ENCODE assay signal across 23 cellular contexts in the genomic region with DNA sequence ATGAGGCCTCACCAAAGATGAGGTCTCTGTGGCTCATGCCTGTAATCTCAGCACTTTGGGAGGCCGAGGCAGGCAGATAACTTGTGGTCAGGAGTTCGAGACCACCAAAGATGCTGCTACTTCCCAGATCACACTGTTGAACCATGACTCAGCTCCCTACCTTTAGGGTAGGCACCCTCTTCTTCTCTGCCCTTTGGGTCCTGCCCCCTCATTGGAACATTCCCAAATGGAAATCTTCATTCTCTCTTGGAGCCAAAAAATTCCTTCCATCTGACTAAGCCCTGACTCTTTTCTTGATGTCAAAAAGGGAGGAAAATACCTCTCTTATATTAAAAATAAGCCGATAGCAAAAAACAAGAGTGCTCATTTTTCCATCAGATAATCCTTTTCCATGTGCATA.
DNase-seq lines count a peak whose midpoint lies in the region; ATAC-seq, FAIRE-seq and TF ChIP-seq lines count a peak whose summit lies in the region.
"Had no signal": no experiment of that assay in that cellular context is flagged by ENCODE, and none has a peak within 500 bp of the region (broad histone marks: within the 10 kb centered on the region; RNA-seq: fewer than 3 reads in every experiment).

No MANE protein-coding gene starts in this region.

- no peak overlapping the region for H2BK20ac ChIP-seq in H1 (ENCODE audit: low read length)

- DNase-seq in Daoy (ENCODE audit: low read depth) (peak; percentile 6), HT1080 (ENCODE audit: low read depth) (peak; percentile 62), SJSA1 (ENCODE audit: low read depth in 1 of 2, low spot score in 2 of 2) (peak; percentile 94 to 98), H1 (ENCODE audit: low read depth in 1 of 2, low spot score in 2 of 2) (no peak), NCI-H146 (lab: John Stamatoyannopoulos, UW) (no peak), H7 (no peak)
- DNase-seq: 8988T; Calu3; CD8-positive, alpha-beta T cell; DMS 273 treated with DMSO at 0.1 percent for 48 hours; DMS53; DND-41; GF-D8; Karpas-422; KBM-7 had no signal

- no peak overlapping the region for H2BK12ac ChIP-seq in H1 (ENCODE audit: low read depth, low read length)

- 0 out of 2 replicates have a peak overlapping the region, but pooled peaks have one; percentile 12 for H2AFZ ChIP-seq in H1 (ENCODE audit: low read length)
- H2AFZ ChIP-seq: GM23338 had no signal

- no peak overlapping the region for H2BK120ac ChIP-seq in H1 (replicated peaks; ENCODE audit: low read depth, low read length)

- 0 out of 2 replicates have a peak overlapping the region, but pooled peaks have one; percentile 2 for H3K18ac ChIP-seq in H1 (ENCODE audit: extremely low read depth, low read length)

- TF ChIP-seq EP300 in H1 (IDR thresholded peaks at IDR 0.05; ENCODE audit: borderline replicate concordance in 1 of 2, low read depth in 2 of 2, low read length in 2 of 2) = no peak

- H3K14ac ChIP-seq in H1 (ENCODE audit: insufficient read length) = no peak overlapping the region

- no peak overlapping the region for H4K91ac ChIP-seq in H1 (replicated peaks; ENCODE audit: insufficient read length, low read length)

- no peaks in the 10 kb centered on the region for H4K20me1 ChIP-seq in H1 (replicated peaks in 1 of 2; ENCODE audit: control insufficient read depth in 1 of 2, insufficient read depth in 2 of 2, low read length in 2 of 2)
- H4K20me1 ChIP-seq: BLaER1 treated with 17β-estradiol and CSF1 and Interleukin-3, amounts not matched to agents 10 nM and 100 nM had no signal

- no peak for ATAC-seq in GM18517 (IDR thresholded peaks at IDR 0.05; ENCODE audit: unreplicated experiment)
- ATAC-seq in HG03280 (IDR thresholded peaks at IDR 0.05; ENCODE audit: unreplicated experiment) = no peak
- ATAC-seq: CD8-positive, alpha-beta T cell; GM12878; GM23338 had no signal

- no peak overlapping the region for H3K23ac ChIP-seq in H1 (ENCODE audit: insufficient read length)

- no peaks in the 10 kb centered on the region for H3K79me1 ChIP-seq in H1 (ENCODE audit: low read depth, low read length)

- H4K5ac ChIP-seq in H1 (ENCODE audit: insufficient read length, low read depth, low read length) = no peak overlapping the region

- H3K36me3 ChIP-seq in SJSA1 = no peaks in the 10 kb centered on the region
- no peaks in the 10 kb centered on the region for H3K36me3 ChIP-seq in H1 (ENCODE audit: control insufficient read depth in 2 of 4, insufficient read depth in 4 of 4, low read length in 3 of 4)
- no peaks in the 10 kb centered on the region for H3K36me3 ChIP-seq in H7 (replicated peaks; ENCODE audit: control insufficient read depth, insufficient read depth, low read length)
- H3K36me3 ChIP-seq: BLaER1 treated with 17β-estradiol and CSF1 and Interleukin-3, amounts not matched to agents 10 nM and 100 nM; HAP-1 had no signal

- no peaks in the 10 kb centered on the region for H3K27me3 ChIP-seq in SJSA1 (replicated peaks)
- H3K27me3 ChIP-seq in H1 (replicated peaks in 1 of 4; ENCODE audit: control insufficient read depth in 3 of 4, extremely low read depth in 1 of 4, insufficient read depth in 3 of 4, low read length in 3 of 4) = no peaks in the 10 kb centered on the region
- no peaks in the 10 kb centered on the region for H3K27me3 ChIP-seq in H7 (ENCODE audit: control insufficient read depth, insufficient read depth, low read length)
- H3K27me3 ChIP-seq: BLaER1 treated with 17β-estradiol and CSF1 and Interleukin-3, amounts not matched to agents 10 nM and 100 nM had no signal

- TF ChIP-seq POLR2A in H1 (IDR thresholded peaks at IDR 0.05; ENCODE audit: control extremely low read depth in 1 of 2, low read depth in 2 of 2, low read length in 2 of 2) = no peak

- no peak overlapping the region for H3K4me2 ChIP-seq in H1 (ENCODE audit: insufficient read depth in 1 of 2, low read depth in 2 of 2, low read length in 2 of 2)
- H3K4me2 ChIP-seq: BLaER1 treated with 17β-estradiol and CSF1 and Interleukin-3, amounts not matched to agents 10 nM and 100 nM; GM23338 had no signal

- H3K9me3 ChIP-seq in SJSA1 (replicated peaks) = no peaks in the 10 kb centered on the region
- H3K9me3 ChIP-seq in H1 (ENCODE audit: insufficient read depth in 2 of 2, low read depth in 1 of 2, low read length in 1 of 2) = no peaks in the 10 kb centered on the region
- H3K9me3 ChIP-seq: BLaER1 treated with 17β-estradiol and CSF1 and Interleukin-3, amounts not matched to agents 10 nM and 100 nM; HAP-1 had no signal

- no peak for TF ChIP-seq CTCF in H1 (IDR thresholded peaks at IDR 0.05; ENCODE audit: control extremely low read depth in 1 of 3, insufficient read depth in 1 of 3, low read depth in 1 of 3, low read length in 3 of 3)

- H2BK5ac ChIP-seq in H1 (ENCODE audit: low read depth, low read length) = no peak overlapping the region

- no peak overlapping the region for H2BK15ac ChIP-seq in H1 (ENCODE audit: low read length)

- no peaks in the 10 kb centered on the region for H3K23me2 ChIP-seq in H1 (ENCODE audit: low read depth, low read length)

- H3K4ac ChIP-seq in H1 (replicated peaks; ENCODE audit: insufficient read length, low read depth, low read length) = no peak overlapping the region

- peak overlapping the region; percentile 77 for H3K27ac ChIP-seq in SJSA1
- no peak overlapping the region for H3K27ac ChIP-seq in H1 (ENCODE audit: low read depth, low read length)
- H3K27ac ChIP-seq: BLaER1 treated with 17β-estradiol and CSF1 and Interleukin-3, amounts not matched to agents 10 nM and 100 nM; HL-60 had no signal

- FAIRE-seq in H1 (lab: Jason Lieb, UNC) = no peak
- FAIRE-seq: GM12878, HTR-8/SVneo had no signal

- TF ChIP-seq RAD21 in H1 (IDR thresholded peaks at IDR 0.05 in 1 of 2, conservative IDR thresholded peaks at IDR 0.05 in 1 of 2; ENCODE audit: low read depth in 2 of 2, low read length in 2 of 2) = no peak

- CTCF ChIA-PET in H1 (lab: Charles Lee; ENCODE audit: partially characterized antibody) = no interaction called here

- H2AK5ac ChIP-seq in H1 (ENCODE audit: low read depth, low read length) = no peak overlapping the region

- no peak overlapping the region for H3K4me3 ChIP-seq in SJSA1
- no peak overlapping the region for H3K4me3 ChIP-seq in H1 (ENCODE audit: extremely low read depth in 1 of 4, insufficient read depth in 2 of 4, low read depth in 3 of 4, low read length in 4 of 4)
- H3K4me3 ChIP-seq in H7 (ENCODE audit: insufficient read depth, low read depth, low read length) = no peak overlapping the region
- H3K4me3 ChIP-seq: BLaER1 treated with 17β-estradiol and CSF1 and Interleukin-3, amounts not matched to agents 10 nM and 100 nM; GM12878; GM23338; HAP-1 had no signal

- POLR2A ChIA-PET in H1 (lab: Charles Lee; ENCODE audit: partially characterized antibody) = no interaction called here

- no peaks in the 10 kb centered on the region for H3K79me2 ChIP-seq in H1 (ENCODE audit: control insufficient read depth in 1 of 2, insufficient read depth in 2 of 2, low read length in 2 of 2)

- H3K4me1 ChIP-seq in SJSA1 (replicated peaks) (peaks cover 40% of the 10 kb centered on the region), H1 (replicated peaks in 1 of 4; ENCODE audit: control insufficient read depth in 3 of 4, insufficient read depth in 4 of 4, low read length in 3 of 4) (no peaks in the 10 kb centered on the region)
- H3K4me1 ChIP-seq: BLaER1 treated with 17β-estradiol and CSF1 and Interleukin-3, amounts not matched to agents 10 nM and 100 nM; HAP-1 had no signal

- 90% methylated on average over 3 of the region's 3 CpGs; no CpG with 5 or more reads in 1 of the 2 experiments for WGBS in H1 (ENCODE audit: extremely low coverage in 1 of 2, insufficient coverage in 1 of 2, insufficient read length in 1 of 2, insufficient replicate concordance in 2 of 2, low coverage in 1 of 2, low lambda C conversion rate in 2 of 2, missing lambda C conversion rate in 1 of 2), 2 experiments

- H3K56ac ChIP-seq in H1 (replicated peaks; ENCODE audit: insufficient read length, low read depth, low read length) = no peak overlapping the region

- H3K9ac ChIP-seq in H1 (replicated peaks in 1 of 4; ENCODE audit: extremely low read depth in 1 of 4, low read depth in 3 of 4, low read length in 3 of 4) = no peak overlapping the region
- H3K9ac ChIP-seq: BLaER1 treated with 17β-estradiol and CSF1 and Interleukin-3, amounts not matched to agents 10 nM and 100 nM had no signal

- no peak overlapping the region for H4K8ac ChIP-seq in H1 (ENCODE audit: extremely low read depth, insufficient read depth, low read length)

TF ChIP-seq in H1, 55 proteins besides CTCF, POLR2A, EP300 and RAD21:
- TF ChIP-seq YY1 (IDR thresholded peaks at IDR 0.05; ENCODE audit: low read depth, low read length) = no peak
- no peak for TF ChIP-seq EZH2 (IDR thresholded peaks at IDR 0.05; ENCODE audit: low read depth, low read length, severe bottlenecking)
- no peak for TF ChIP-seq ATF2 (IDR thresholded peaks at IDR 0.05; ENCODE audit: low read length)
- TF ChIP-seq KDM1A (IDR thresholded peaks at IDR 0.05; ENCODE audit: borderline replicate concordance, low read length) = no peak
- TF ChIP-seq POU5F1 (IDR thresholded peaks at IDR 0.05; ENCODE audit: low read depth, low read length) = no peak

Comparison
In these comparisons a context has a peak if more than half of its experiments do, and no peak if none do; other contexts are left out.
1. DNase-seq: peak in Daoy (single experiment), HT1080 (single experiment) and SJSA1 (2 of 2); none in H1 (0 of 2), NCI-H146 (single experiment) and H7 (single experiment).